Comparison of ENCODE assay signal across 20 cellular contexts in the genomic region with DNA sequence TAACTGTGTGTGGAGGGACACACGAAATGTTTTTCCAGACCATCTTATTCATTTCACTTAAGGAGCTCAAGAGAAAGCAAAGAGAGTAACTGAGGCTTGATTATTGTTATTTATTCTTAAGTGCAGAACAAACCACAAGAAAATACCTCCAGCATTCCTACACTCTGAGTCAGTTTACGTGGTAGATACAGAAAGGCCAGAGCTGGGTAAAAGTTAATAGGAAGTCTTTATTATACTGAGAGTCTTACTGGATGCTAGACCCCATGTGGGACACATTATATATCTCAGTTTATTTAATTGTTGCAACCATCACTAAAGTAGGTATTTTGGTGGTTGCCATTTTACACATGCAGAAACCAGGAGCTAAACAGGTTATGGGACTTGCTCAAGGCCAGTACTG.
DNase-seq lines count a peak whose midpoint lies in the region; ATAC-seq and TF ChIP-seq lines count a peak whose summit lies in the region.
"Had no signal": no experiment of that assay in that cellular context is flagged by ENCODE, and none has a peak within 500 bp of the region (broad histone marks: within the 10 kb centered on the region; RNA-seq: fewer than 3 reads in every experiment).

No MANE protein-coding gene starts in this region.

- no peaks in the 10 kb centered on the region for H3K79me1 ChIP-seq in neuronal stem cell (ENCODE audit: low read depth, low read length)

- H2AFZ ChIP-seq in PC-3 (ENCODE audit: low read length) = no peak overlapping the region
- H2AFZ ChIP-seq in neuronal stem cell (ENCODE audit: low read length) = no peak overlapping the region

- H3K9ac ChIP-seq in PC-3 (ENCODE audit: low read length) = no peak overlapping the region
- H3K9ac ChIP-seq in neuronal stem cell (ENCODE audit: low read depth, low read length, poor library complexity) = no peak overlapping the region

- no peaks in the 10 kb centered on the region for H3K9me2 ChIP-seq in PC-3 (replicated peaks; ENCODE audit: low read length)

- H4K8ac ChIP-seq in neuronal stem cell (ENCODE audit: low read depth, low read length) = no peak overlapping the region

- POLR2A ChIA-PET in PC-3 (lab: Charles Lee; ENCODE audit: unreplicated experiment) = no interaction called here

- intact Hi-C loops in PC-3 (cut with micrococcal nuclease) = no loop called here

- H2AK5ac ChIP-seq in neuronal stem cell (ENCODE audit: low read depth, low read length) = no peak overlapping the region

- DNase-seq in EL (peak; percentile 48), PC-3 (peak; percentile 72), dedifferentiated amniotic fluid mesenchymal stem cell (ENCODE audit: extremely low spot score) (peak; percentile 51), C1 segment of cervical spinal cord (lab: John Stamatoyannopoulos, UW) (no peak), DMS 273 (lab: John Stamatoyannopoulos, UW; ENCODE audit: unreplicated experiment) (no peak), neuronal stem cell (ENCODE audit: low spot score) (no peak)
- DNase-seq: activated CD8-positive, alpha-beta T cell treated with anti-CD3 and anti-CD28 coated beads, Interleukin-2, amount 10 ng/mL, durations not matched to agents 7 days and 5 days; amygdala; BE2C; erythroblast; kidney; NCI-H1092 treated with DMSO at 0.1 percent for 48 hours; NCI-H748 treated with DMSO at 0.1 percent for 48 hours; occipital lobe; sigmoid colon had no signal

- no peak overlapping the region for H3K23ac ChIP-seq in neuronal stem cell (ENCODE audit: low read depth, low read length, poor library complexity)

- H2BK120ac ChIP-seq in neuronal stem cell (ENCODE audit: low read depth, low read length) = no peak overlapping the region

- H3K4me2 ChIP-seq in PC-3 (ENCODE audit: low read length) = 0 out of 2 replicates have a peak overlapping the region, but pooled peaks have one; percentile 5
- H3K4me2 ChIP-seq in neuronal stem cell (ENCODE audit: insufficient read depth, low read length, poor library complexity, severe bottlenecking) = no peak overlapping the region

- BruUV-seq in PC-3 (replicated peaks; lab: Mats Ljungman, UMichigan) = no TSS peak

- no peak overlapping the region for H3K4ac ChIP-seq in neuronal stem cell (ENCODE audit: low read length)

- no peak overlapping the region for H2BK15ac ChIP-seq in neuronal stem cell (ENCODE audit: low read length)

- no peak overlapping the region for H4K91ac ChIP-seq in neuronal stem cell (ENCODE audit: low read depth, low read length, poor library complexity)

- H2BK5ac ChIP-seq in neuronal stem cell (ENCODE audit: low read length) = no peak overlapping the region

- no peak overlapping the region for H2BK12ac ChIP-seq in neuronal stem cell (ENCODE audit: low read length)

- H3K79me2 ChIP-seq in PC-3 (ENCODE audit: low read length) = no peaks in the 10 kb centered on the region

- H3K27ac ChIP-seq in PC-3 (ENCODE audit: low read length) = no peak overlapping the region
- H3K27ac ChIP-seq in mesodermal cell (ENCODE audit: low read depth, low read length, severe bottlenecking) = peak overlapping the region; percentile 33
- H3K27ac ChIP-seq in neuronal stem cell (replicated peaks; ENCODE audit: low read length) = no peak overlapping the region
- H3K27ac ChIP-seq: coronary artery, sigmoid colon, thoracic aorta had no signal

- H3K27me3 ChIP-seq in PC-3 (ENCODE audit: low read length) (peaks cover 13% of the 10 kb centered on the region; the same call in 1 of the 2 replicates), neuronal stem cell (ENCODE audit: control insufficient read depth in 3 of 3, insufficient read depth in 3 of 3, low read depth in 1 of 3, low read length in 3 of 3) (no peaks in the 10 kb centered on the region)
- H3K27me3 ChIP-seq: BE2C, sigmoid colon had no signal

- CTCF ChIA-PET in PC-3 (lab: Charles Lee) = no interaction called here

- no peak overlapping the region for H3K4me3 ChIP-seq in PC-3 (ENCODE audit: low read length)
- no peak overlapping the region for H3K4me3 ChIP-seq in mesodermal cell (ENCODE audit: extremely low read depth, insufficient read depth, low read length, poor library complexity, severe bottlenecking)
- H3K4me3 ChIP-seq in neuronal stem cell (ENCODE audit: low read length in 2 of 2) = no peak overlapping the region
- H3K4me3 ChIP-seq: coronary artery, K562, sigmoid colon, thoracic aorta had no signal

- no peak overlapping the region for H3K18ac ChIP-seq in neuronal stem cell (ENCODE audit: low read length)

- H3F3A ChIP-seq in PC-3 (ENCODE audit: low read length, unreplicated experiment) = no peaks in the 10 kb centered on the region

- ATAC-seq in PC-3 (peak; percentile 42; the same call in 1 of the 2 replicates), HG03175 (IDR thresholded peaks at IDR 0.05; ENCODE audit: unreplicated experiment) (no peak)
- ATAC-seq: activated CD8-positive, alpha-beta T cell treated with anti-CD3 and anti-CD28 coated beads, Interleukin-2, amount 10 ng/mL, durations not matched to agents 7 days and 5 days; K562 had no signal

- no CpG with 5 or more reads among the region's 2 CpGs for WGBS in mesodermal cell (ENCODE audit: insufficient coverage in 2 of 2), 2 experiments
- no CpG with 5 or more reads among the region's 2 CpGs for WGBS in neuronal stem cell (ENCODE audit: extremely low coverage in 2 of 2, insufficient read length in 2 of 2, insufficient replicate concordance in 1 of 2), 2 donors

- no peak for TF ChIP-seq CTCF in PC-3 (conservative IDR thresholded peaks at IDR 0.05; ENCODE audit: low read depth, low read length)

- peaks cover 9% of the 10 kb centered on the region; the same call in 1 of the 2 replicates for H3K4me1 ChIP-seq in PC-3 (ENCODE audit: insufficient read depth, low read length)
- H3K4me1 ChIP-seq in mesodermal cell (ENCODE audit: control insufficient read depth, insufficient read depth, low read length, poor library complexity, severe bottlenecking) = peaks cover 5% of the 10 kb centered on the region
- no peaks in the 10 kb centered on the region for H3K4me1 ChIP-seq in neuronal stem cell (ENCODE audit: control insufficient read depth in 2 of 2, insufficient read depth in 1 of 2, low read depth in 1 of 2, low read length in 2 of 2)
- H3K4me1 ChIP-seq: BE2C had no signal

- H3K36me3 ChIP-seq in PC-3 (ENCODE audit: low read depth, low read length) (no peaks in the 10 kb centered on the region), mesodermal cell (ENCODE audit: control insufficient read depth, insufficient read depth, low read length) (no peaks in the 10 kb centered on the region), neuronal stem cell (replicated peaks in 1 of 2; ENCODE audit: control insufficient read depth in 2 of 2, insufficient read depth in 2 of 2, low read length in 2 of 2) (no peaks in the 10 kb centered on the region)
- H3K36me3 ChIP-seq: BE2C, sigmoid colon, thoracic aorta had no signal

- H3K14ac ChIP-seq in neuronal stem cell (ENCODE audit: low read length) = no peak overlapping the region

- H3K9me3 ChIP-seq in PC-3 (ENCODE audit: low read length) (no peaks in the 10 kb centered on the region), mesodermal cell (ENCODE audit: control insufficient read depth, low read length) (no peaks in the 10 kb centered on the region), neuronal stem cell (replicated peaks in 1 of 2; ENCODE audit: control insufficient read depth in 2 of 2, insufficient read depth in 1 of 2, low read depth in 1 of 2, low read length in 2 of 2) (no peaks in the 10 kb centered on the region)
- H3K9me3 ChIP-seq: BE2C, sigmoid colon, thoracic aorta had no signal

- no peaks in the 10 kb centered on the region for H4K20me1 ChIP-seq in PC-3 (ENCODE audit: low read length)

Comparison
In these comparisons a context has a peak if more than half of its experiments do, and no peak if none do; other contexts are left out.
1. DNase-seq: peak in EL (single experiment), PC-3 (single experiment) and dedifferentiated amniotic fluid mesenchymal stem cell (single experiment); none in C1 segment of cervical spinal cord (0 of 14), DMS 273 (single experiment) and neuronal stem cell (single experiment).